Comparison of ENCODE assay signal across 33 cellular contexts in the genomic region with DNA sequence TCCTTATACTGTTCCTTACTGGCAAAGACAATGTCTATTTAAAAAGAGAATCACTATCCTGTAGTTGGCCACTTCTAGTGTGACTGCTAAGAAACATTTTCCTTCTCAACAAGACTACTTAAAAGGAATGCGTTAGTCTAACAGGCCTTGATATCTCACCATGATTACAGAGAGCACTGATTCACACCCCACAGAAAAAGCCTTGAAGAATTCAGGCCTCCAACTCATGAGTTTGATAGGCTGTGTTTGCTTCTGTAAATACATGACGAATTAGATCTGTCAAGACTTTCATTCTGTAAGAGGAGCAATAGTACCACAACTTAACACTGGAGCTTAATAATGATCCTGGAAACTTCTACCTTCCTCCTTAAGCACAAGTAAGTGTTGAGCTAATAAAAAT.
"Had no signal": no experiment of that assay in that cellular context is flagged by ENCODE, and none has a peak within 500 bp of the region (broad histone marks: within the 10 kb centered on the region; RNA-seq: fewer than 3 reads in every experiment).

No MANE protein-coding gene starts in this region.

- FAIRE-seq: endometrium, endothelial cell of umbilical vein had no signal

- H3K4me3 Mint-ChIP-seq: activated B cell treated with CpG ODN at 0.5 μM for 24 hours; activated CD8-positive, alpha-beta T cell treated with anti-CD3 and anti-CD28 coated beads for 36 hours; activated naive CD8-positive, alpha-beta T cell; activated T-cell treated with anti-CD3 and anti-CD28 coated beads, Interleukin-2, amount 50 U/mL, for 4 hours; activated T-helper 17 cell treated with anti-CD3 and anti-CD28 coated beads, Interleukin-2, amount 50 U/mL, for 72 hours; T-helper 17 cell; T-helper 2 cell treated with Interferon-gamma antibody and Interleukin-4, amounts not matched to agents 5 μg/mL and 100 μg/mL, for 36 hours had no signal

- H3K4me1 ChIP-seq: ascending aorta, body of pancreas, colonic mucosa, esophagus squamous epithelium, heart right ventricle had no signal

- H3K9me3 Mint-ChIP-seq: activated B cell treated with CpG ODN at 0.5 μM for 24 hours; activated CD8-positive, alpha-beta T cell treated with anti-CD3 and anti-CD28 coated beads for 36 hours; activated T-cell treated with anti-CD3 and anti-CD28 coated beads, Interleukin-2, amount 50 U/mL, for 4 hours; activated T-helper 17 cell treated with anti-CD3 and anti-CD28 coated beads, Interleukin-2, amount 50 U/mL, for 72 hours; T-helper 2 cell treated with Interferon-gamma antibody and Interleukin-4, amounts not matched to agents 5 μg/mL and 100 μg/mL, for 36 hours had no signal

- DNase-seq: activated B cell treated with CpG ODN at 0.5 μM for 24 hours; activated CD4-positive, alpha-beta T cell treated with anti-CD3 and anti-CD28 coated beads for 48 hours; activated CD4-positive, alpha-beta T cell treated with anti-CD3 and anti-CD28 coated beads, Interleukin-2, amount 50 U/mL, for 1 hour; activated CD4-positive, alpha-beta T cell treated with anti-CD3 and anti-CD28 coated beads, Interleukin-2, amount 50 U/mL, for 48 hours; activated CD8-positive, alpha-beta memory T cell treated with anti-CD3 and anti-CD28 coated beads for 24 hours; activated CD8-positive, alpha-beta T cell treated with anti-CD3 and anti-CD28 coated beads for 36 hours; activated effector memory CD4-positive, alpha-beta T cell treated with Interleukin-2 at 50 U/mL for 16 hours; activated gamma-delta T cell treated with Interleukin-2 at 50 U/mL for 16 hours; activated naive CD4-positive, alpha-beta T cell treated with anti-CD3 and anti-CD28 coated beads, Interleukin-2, amount 50 U/mL, for 16 hours; activated naive CD4-positive, alpha-beta T cell treated with Interleukin-2 at 50 U/mL for 16 hours; activated T-cell treated with anti-CD3 and anti-CD28 coated beads, Interleukin-2, amount 50 U/mL, for 4 hours; amygdala; body of pancreas; central memory CD4-positive, alpha-beta T cell; cerebellar nuclear complex; colonic mucosa; effector CD8-positive, alpha-beta T cell; esophagus squamous epithelium; foreskin melanocyte; heart right ventricle; T-helper 1 cell; T-helper 17 cell; T1000; WERI-Rb-1 had no signal

- H3K4me3 ChIP-seq: ascending aorta, body of pancreas, cardiac muscle cell, colonic mucosa, esophagus squamous epithelium, gastroesophageal sphincter, heart right ventricle had no signal

- H3K27ac ChIP-seq: ascending aorta, body of pancreas, cardiac muscle cell, colonic mucosa, epithelial cell of prostate, esophagus squamous epithelium, gastroesophageal sphincter, heart right ventricle, WERI-Rb-1 had no signal

- H3K36me3 ChIP-seq: ascending aorta, cardiac muscle cell, colonic mucosa, esophagus squamous epithelium, gastroesophageal sphincter, heart right ventricle, WERI-Rb-1 had no signal

- H3K27me3 Mint-ChIP-seq: activated B cell treated with CpG ODN at 0.5 μM for 24 hours; activated CD8-positive, alpha-beta T cell treated with anti-CD3 and anti-CD28 coated beads for 36 hours; activated naive CD8-positive, alpha-beta T cell; activated T-helper 17 cell treated with anti-CD3 and anti-CD28 coated beads, Interleukin-2, amount 50 U/mL, for 72 hours; T-helper 17 cell had no signal

- H3K9me3 ChIP-seq: ascending aorta, body of pancreas, colonic mucosa, esophagus squamous epithelium, gastroesophageal sphincter, heart right ventricle had no signal

- H3K4me1 Mint-ChIP-seq: activated B cell treated with CpG ODN at 0.5 μM for 24 hours; activated T-helper 17 cell treated with anti-CD3 and anti-CD28 coated beads, Interleukin-2, amount 50 U/mL, for 72 hours; T-helper 17 cell had no signal

- H3K27me3 ChIP-seq: ascending aorta, body of pancreas, colonic mucosa, esophagus squamous epithelium, gastroesophageal sphincter, heart right ventricle had no signal

- H3K27ac Mint-ChIP-seq: activated B cell treated with CpG ODN at 0.5 μM for 24 hours; activated CD8-positive, alpha-beta T cell treated with anti-CD3 and anti-CD28 coated beads for 36 hours; activated naive CD8-positive, alpha-beta T cell; activated T-helper 17 cell treated with anti-CD3 and anti-CD28 coated beads, Interleukin-2, amount 50 U/mL, for 72 hours; T-helper 17 cell; T-helper 2 cell treated with Interferon-gamma antibody and Interleukin-4, amounts not matched to agents 5 μg/mL and 100 μg/mL, for 36 hours had no signal

- H3K36me3 Mint-ChIP-seq: activated naive CD8-positive, alpha-beta T cell had no signal
